8 cellular contexts compared by ENCODE assay signal in genomic region chr6:143510991-143511891, GRCh38. TPM values are rescaled to one million over a fixed set of nuclear protein-coding genes. Genes with fewer than 3 reads are reported as not detected.
DNase-seq lines count a peak whose midpoint lies in the region; ATAC-seq and TF ChIP-seq lines count a peak whose summit lies in the region.

A gene with protein sequence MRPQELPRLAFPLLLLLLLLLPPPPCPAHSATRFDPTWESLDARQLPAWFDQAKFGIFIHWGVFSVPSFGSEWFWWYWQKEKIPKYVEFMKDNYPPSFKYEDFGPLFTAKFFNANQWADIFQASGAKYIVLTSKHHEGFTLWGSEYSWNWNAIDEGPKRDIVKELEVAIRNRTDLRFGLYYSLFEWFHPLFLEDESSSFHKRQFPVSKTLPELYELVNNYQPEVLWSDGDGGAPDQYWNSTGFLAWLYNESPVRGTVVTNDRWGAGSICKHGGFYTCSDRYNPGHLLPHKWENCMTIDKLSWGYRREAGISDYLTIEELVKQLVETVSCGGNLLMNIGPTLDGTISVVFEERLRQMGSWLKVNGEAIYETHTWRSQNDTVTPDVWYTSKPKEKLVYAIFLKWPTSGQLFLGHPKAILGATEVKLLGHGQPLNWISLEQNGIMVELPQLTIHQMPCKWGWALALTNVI (minus strand): TSS chr6:143511720. CDS start chr6:143511634, 86 bp downstream.

- POLR2A ChIA-PET in CD8-positive, alpha-beta T cell (lab: Charles Lee), result interaction anchor here (0.5 to 2.1 kb wide), 8 partner anchors 10 to 74 kb away, joined by 3 to 9 read pairs (median 4); partner anchors contain the start of genes ADAT2 and PEX3

- H3K4me1 ChIP-seq in CD8-positive, alpha-beta T cell (ENCODE audit: insufficient read depth, low read length), result peaks cover 10% of the 10 kb centered on the region

- H3K9me3 ChIP-seq in CD8-positive, alpha-beta T cell (ENCODE audit: low read length), result no peaks in the 10 kb centered on the region

- H3K4me3 Mint-ChIP-seq in CD8-positive, alpha-beta T cell, result peak within 1 kb of the TSS; percentile 90

- intact Hi-C loops in CD8-positive, alpha-beta T cell (cut with DNase I, micrococcal nuclease), result loop anchor here in 1 of 2 experiments (1.0 to 2.0 kb wide), 4 partner anchors 26 to 332 kb away; partner anchors contain the start of genes ADAT2, LTV1 and PEX3

- no peaks in the 10 kb centered on the region for H3K36me3 ChIP-seq in CD8-positive, alpha-beta T cell (ENCODE audit: insufficient read depth, low read length)

- no peaks in the 10 kb centered on the region for H3K27me3 ChIP-seq in CD8-positive, alpha-beta T cell (ENCODE audit: insufficient read depth, low read length)

- TF ChIP-seq CTCF in CD8-positive, alpha-beta T cell (IDR thresholded peaks at IDR 0.05), result no peak

- peak; percentile 70 for ATAC-seq in CD8-positive, alpha-beta T cell
- ATAC-seq in GM19438 (IDR thresholded peaks at IDR 0.05; ENCODE audit: low read depth, unreplicated experiment) (peak; percentile 55), SK-N-SH treated with all-trans-retinoic acid at 6 μM for 48 hours (peak; percentile 91)
- ATAC-seq in activated naive CD4-positive, alpha-beta T cell treated with anti-CD3 and anti-CD28 coated beads, Interleukin-2, amount 50 U/mL, for 72 hours, result peak; percentile 77 to 84

- CTCF ChIA-PET in CD8-positive, alpha-beta T cell (lab: Charles Lee), result interaction anchor here (1.0 to 2.9 kb wide), 5 partner anchors 9 to 1365 kb away, joined by 3 to 14 read pairs (median 3); partner anchors contain the start of genes NMBR and VTA1

- no peaks in the 10 kb centered on the region for H3K27me3 Mint-ChIP-seq in CD8-positive, alpha-beta T cell (ENCODE audit: low read depth)

- peak within 1 kb of the TSS; percentile 82 for H3K27ac Mint-ChIP-seq in CD8-positive, alpha-beta T cell
- peak within 1 kb of the TSS; percentile 95 to 98 for H3K27ac Mint-ChIP-seq in activated naive CD4-positive, alpha-beta T cell treated with anti-CD3 and anti-CD28 coated beads, Interleukin-2, amount 50 U/mL, for 72 hours

- peak; percentile 28 to 82 (median 62) for DNase-seq in CD8-positive, alpha-beta T cell
- peak; percentile 60 for DNase-seq in HPDE6-E6E7 (ENCODE audit: extremely low spot score)
- DNase-seq in activated naive CD4-positive, alpha-beta T cell treated with anti-CD3 and anti-CD28 coated beads, Interleukin-2, amount 50 U/mL, for 72 hours (ENCODE audit: low spot score in 2 of 2), result peak; percentile 57 to 76
- peak; percentile 33 for DNase-seq in glomerular endothelial cell (ENCODE audit: extremely low read depth, low read depth, low spot score)
- DNase-seq in nucleus accumbens (lab: John Stamatoyannopoulos, UW), result peak; percentile 32 to 93 (median 78)
- DNase-seq in substantia nigra (lab: John Stamatoyannopoulos, UW), result peak; percentile 30 to 99 (median 84)

- H3K36me3 Mint-ChIP-seq in CD8-positive, alpha-beta T cell, result peaks cover 15% of the 10 kb centered on the region
- peaks cover 7 to 25% of the 10 kb centered on the region in 2 donors for H3K36me3 Mint-ChIP-seq in activated naive CD4-positive, alpha-beta T cell treated with anti-CD3 and anti-CD28 coated beads, Interleukin-2, amount 50 U/mL, for 72 hours

- H3K4me1 Mint-ChIP-seq in CD8-positive, alpha-beta T cell (ENCODE audit: low read depth), result peaks cover 25% of the 10 kb centered on the region

- H3K4me3 ChIP-seq in CD8-positive, alpha-beta T cell (ENCODE audit: low read depth, low read length), result peak within 1 kb of the TSS; percentile 61

- H3K27ac ChIP-seq in CD8-positive, alpha-beta T cell (ENCODE audit: low read depth, low read length), result peak within 1 kb of the TSS; percentile 26
- peak within 1 kb of the TSS; percentile 84 for H3K27ac ChIP-seq in substantia nigra (ENCODE audit: low read depth, low read length, poor library complexity, severe bottlenecking)

- H3K9me3 Mint-ChIP-seq in CD8-positive, alpha-beta T cell, result no peaks in the 10 kb centered on the region
- no peaks in the 10 kb centered on the region for H3K9me3 Mint-ChIP-seq in activated naive CD4-positive, alpha-beta T cell treated with anti-CD3 and anti-CD28 coated beads, Interleukin-2, amount 50 U/mL, for 72 hours

TF ChIP-seq in SK-N-SH treated with all-trans-retinoic acid at 6 μM for 48 hours, 23 proteins besides CTCF, POLR2A, EP300 and RAD21:
- TF ChIP-seq ESRRG (CRISPR knock-in tag; IDR thresholded peaks at IDR 0.05), result no peak
- no peak for TF ChIP-seq CSRNP3 (CRISPR knock-in tag; IDR thresholded peaks at IDR 0.05)
- TF ChIP-seq ZNF8 (CRISPR knock-in tag; IDR thresholded peaks at IDR 0.05), result no peak
- TF ChIP-seq ZC3H10 (CRISPR knock-in tag; IDR thresholded peaks at IDR 0.05), result no peak
- peak; percentile 69; the same call in 1 of the 2 replicates for TF ChIP-seq ZNF70 (CRISPR knock-in tag; IDR thresholded peaks at IDR 0.05)

RNA-seq across cellular contexts. Expression of the gene that starts here (rescaled TPM):
- 1 to 10 TPM; 1.6 to 2.2 TPM for total RNA-seq in CD8-positive, alpha-beta T cell
- total RNA-seq in activated naive CD4-positive, alpha-beta T cell treated with anti-CD3 and anti-CD28 coated beads, Interleukin-2, amount 50 U/mL, for 72 hours, result 10 to 100 TPM; 12.1 to 17.6 TPM
- 52.1 and 74.3 TPM in 2 replicates for total RNA-seq in glomerular endothelial cell

Comparison
In these comparisons a context has a peak if more than half of its experiments do, and no peak if none do; other contexts are left out.
1. Peak in every context shown above with its lines: DNase-seq, ATAC-seq, H3K4me3 ChIP-seq and H3K27ac ChIP-seq.
2. RNA of the gene that starts here (total RNA-seq): 52.1 to 74.3 TPM in glomerular endothelial cell and 12.1 to 17.6 TPM in activated naive CD4-positive, alpha-beta T cell treated with anti-CD3 and anti-CD28 coated beads, Interleukin-2, amount 50 U/mL, for 72 hours; 1.6 to 2.2 TPM in CD8-positive, alpha-beta T cell; every median in the first group is over 4 times any median in the second.
3. DNase-seq: peak in every context shown above with its lines; median percentile 84 in substantia nigra; 78 in nucleus accumbens; 66 in activated naive CD4-positive, alpha-beta T cell treated with anti-CD3 and anti-CD28 coated beads, Interleukin-2, amount 50 U/mL, for 72 hours; 62 in CD8-positive, alpha-beta T cell; 60 in HPDE6-E6E7; 33 in glomerular endothelial cell.